ENCODE assay signal across 16 cellular contexts in the genomic region with DNA sequence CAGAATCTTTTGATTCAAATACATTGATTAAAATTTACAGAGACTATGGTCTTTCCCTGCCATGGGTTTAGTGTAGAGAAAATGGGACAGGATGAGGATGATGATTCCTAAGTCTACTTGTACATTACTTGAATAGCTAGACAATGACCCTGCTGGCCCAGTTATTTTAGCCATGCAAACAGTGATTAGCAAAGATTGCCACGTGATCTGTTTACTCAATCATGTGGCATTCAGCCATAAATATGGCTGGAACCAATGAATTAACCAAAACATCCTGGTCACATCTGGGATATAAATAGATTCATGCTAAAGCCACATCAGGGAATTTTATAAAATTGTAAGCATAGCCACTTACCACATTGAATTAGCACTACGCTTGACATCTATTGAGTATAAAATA.
A peak's percentile ranks its signal among the peaks of the same experiment; 100 is the strongest.
DNase-seq lines count a peak whose midpoint lies in the region; ATAC-seq and TF ChIP-seq lines count a peak whose summit lies in the region.
"Had no signal": no experiment of that assay in that cellular context is flagged by ENCODE, and none has a peak within 500 bp of the region (broad histone marks: within the 10 kb centered on the region; RNA-seq: fewer than 3 reads in every experiment).

No MANE protein-coding gene starts in this region.

- H3K4me1 ChIP-seq in adipocyte (ENCODE audit: control insufficient read depth, insufficient read depth, low read length) (peaks cover 19% of the 10 kb centered on the region), smooth muscle cell (ENCODE audit: low read depth) (peaks cover 24% of the 10 kb centered on the region)
- H3K4me1 ChIP-seq: foreskin keratinocyte, testis had no signal

- H2AFZ ChIP-seq in smooth muscle cell (ENCODE audit: low read depth) = no peak overlapping the region

- H3K27me3 ChIP-seq in adipocyte (replicated peaks; ENCODE audit: control insufficient read depth, insufficient read depth, low read length) (no peaks in the 10 kb centered on the region), smooth muscle cell (ENCODE audit: low read depth) (no peaks in the 10 kb centered on the region)
- H3K27me3 ChIP-seq: foreskin keratinocyte, ovary, testis had no signal

- H3F3A ChIP-seq in smooth muscle cell (ENCODE audit: low read depth) = peaks cover 11% of the 10 kb centered on the region

- H3K4me3 ChIP-seq in adipocyte (ENCODE audit: low read length) = peak overlapping the region; percentile 22
- no peak overlapping the region for H3K4me3 ChIP-seq in smooth muscle cell
- H3K4me3 ChIP-seq: coronary artery, ovary, testis had no signal

- H3K79me2 ChIP-seq in smooth muscle cell (ENCODE audit: low read depth) = peaks cover 40% of the 10 kb centered on the region

- H3K36me3 ChIP-seq in adipocyte (ENCODE audit: control insufficient read depth, insufficient read depth, low read length, severe bottlenecking) (no peaks in the 10 kb centered on the region), smooth muscle cell (ENCODE audit: low read depth) (no peaks in the 10 kb centered on the region)
- H3K36me3 ChIP-seq: ovary had no signal

- peak overlapping the region; percentile 92 for H3K27ac ChIP-seq in smooth muscle cell (ENCODE audit: low read depth)
- H3K27ac ChIP-seq: coronary artery, foreskin keratinocyte, ovary, testis had no signal

- H3K9me3 ChIP-seq in adipocyte (ENCODE audit: control insufficient read depth, low read length) (no peaks in the 10 kb centered on the region), smooth muscle cell (replicated peaks; ENCODE audit: low read depth) (no peaks in the 10 kb centered on the region)
- H3K9me3 ChIP-seq: ovary, testis had no signal

- no peak for TF ChIP-seq CTCF in smooth muscle cell (IDR thresholded peaks at IDR 0.05; ENCODE audit: borderline replicate concordance, insufficient read depth, poor library complexity, severe bottlenecking)

- DNase-seq in NCI-H748 (lab: John Stamatoyannopoulos, UW; ENCODE audit: unreplicated experiment) = peak; percentile 40
- no peak for DNase-seq in NCI-H748 treated with DMSO at 0.1 percent for 48 hours (lab: John Stamatoyannopoulos, UW)
- DNase-seq in adipocyte (ENCODE audit: low read depth) = peak; percentile 94
- peak; percentile 70 for DNase-seq in fibroblast of the conjunctiva (ENCODE audit: low read depth)
- DNase-seq in smooth muscle cell (lab: John Stamatoyannopoulos, UW; ENCODE audit: unreplicated experiment) = no peak
- DNase-seq in superior temporal gyrus (ENCODE audit: extremely low spot score) = no peak
- DNase-seq in anterior cingulate cortex (lab: John Stamatoyannopoulos, UW) = no peak
- DNase-seq: activated T-cell treated with anti-CD3 and anti-CD28 coated beads for 4 hours; foreskin keratinocyte; midbrain; NCI-H446; ovary; stimulated activated CD4-positive, alpha-beta T cell treated with anti-CD3 and anti-CD28 coated beads, Interleukin-15, amount 100 ng/mL, for 24 hours; testis had no signal

- H3K9ac ChIP-seq in adipocyte (ENCODE audit: low read length) (no peak overlapping the region), smooth muscle cell (ENCODE audit: low read depth) (peak overlapping the region; percentile 61)

- H4K20me1 ChIP-seq in smooth muscle cell (ENCODE audit: low read depth) = no peaks in the 10 kb centered on the region

- peak overlapping the region; percentile 65 for H3K4me2 ChIP-seq in smooth muscle cell

- 23% methylated on average over 2 of the region's 2 CpGs for WGBS in smooth muscle cell (ENCODE audit: low lambda C conversion rate)

- ATAC-seq in HG02840 (IDR thresholded peaks at IDR 0.05; ENCODE audit: low FRiP score, unreplicated experiment) = no peak
- ATAC-seq: foreskin keratinocyte had no signal

Comparison
In these comparisons a context has a peak if more than half of its experiments do, and no peak if none do; other contexts are left out.
1. DNase-seq: peak in NCI-H748 (single experiment), adipocyte (single experiment) and fibroblast of the conjunctiva (single experiment); none in NCI-H748 treated with DMSO at 0.1 percent for 48 hours (single experiment), smooth muscle cell (single experiment), superior temporal gyrus (single experiment) and anterior cingulate cortex (0 of 58).